11 cellular contexts compared by ENCODE assay signal in the genomic region with DNA sequence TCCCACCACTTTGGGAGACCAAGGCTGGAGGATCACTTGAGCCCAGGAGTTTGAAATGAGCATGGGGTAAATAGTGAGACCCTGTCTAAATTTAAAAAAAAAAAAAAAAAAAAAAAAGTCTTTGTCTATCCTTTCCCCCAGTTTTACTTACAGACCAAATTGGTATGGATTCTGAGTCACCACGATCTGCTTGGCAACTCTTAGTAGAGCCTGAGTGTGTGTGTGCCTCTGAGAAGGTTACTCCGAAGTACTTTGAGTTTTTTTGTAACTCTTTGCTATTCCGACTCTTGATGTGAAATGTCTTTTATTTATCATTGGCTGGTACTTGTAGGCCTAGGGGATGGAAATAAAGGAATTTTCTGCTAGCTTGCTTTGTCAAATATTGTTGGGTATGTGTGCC.
"Had no signal": no experiment of that assay in that cellular context is flagged by ENCODE, and none has a peak within 500 bp of the region (broad histone marks: within the 10 kb centered on the region; RNA-seq: fewer than 3 reads in every experiment).

No MANE protein-coding gene starts in this region.

- H3K27me3 Mint-ChIP-seq: activated naive CD4-positive, alpha-beta T cell treated with anti-CD3 and anti-CD28 coated beads, Interleukin-2, amount 50 U/mL, for 24 hours had no signal

- H3K9me3 ChIP-seq: esophagus squamous epithelium, right atrium auricular region, tibial artery, vagina had no signal

- H3K27ac Mint-ChIP-seq: activated naive CD4-positive, alpha-beta T cell treated with anti-CD3 and anti-CD28 coated beads, Interleukin-2, amount 50 U/mL, for 24 hours; activated T-helper 2 cell treated with anti-CD3 and anti-CD28 coated beads, Interferon-gamma antibody, Interleukin-2, Interleukin-4, amounts not matched to agents 10 μg/mL and 5 μg/mL and 100 μg/mL, durations not matched to agents 14 hours and 24 hours and 36 hours had no signal

- H3K27me3 ChIP-seq: esophagus squamous epithelium, hepatocyte, right atrium auricular region, tibial artery, vagina had no signal

- H3K4me3 ChIP-seq: esophagus squamous epithelium, hepatocyte, right atrium auricular region, smooth muscle cell, tibial artery, vagina had no signal

- H3K9me3 Mint-ChIP-seq: activated naive CD4-positive, alpha-beta T cell treated with anti-CD3 and anti-CD28 coated beads, Interleukin-2, amount 50 U/mL, for 24 hours; activated T-helper 2 cell treated with anti-CD3 and anti-CD28 coated beads, Interferon-gamma antibody, Interleukin-2, Interleukin-4, amounts not matched to agents 10 μg/mL and 5 μg/mL and 100 μg/mL, durations not matched to agents 14 hours and 24 hours and 36 hours had no signal

- ATAC-seq: activated CD4-positive, CD25-positive, alpha-beta regulatory T cell treated with anti-CD3 and anti-CD28 coated beads, Interleukin-2, amount 50 U/mL, for 24 hours had no signal

- H3K27ac ChIP-seq: esophagus squamous epithelium, hepatocyte, parathyroid adenoma, right atrium auricular region, tibial artery, vagina had no signal

- H3K4me1 ChIP-seq: parathyroid adenoma, right atrium auricular region, tibial artery, vagina had no signal

- DNase-seq: esophagus squamous epithelium, T-helper 2 cell, tibial artery had no signal

- H3K4me3 Mint-ChIP-seq: activated naive CD4-positive, alpha-beta T cell treated with anti-CD3 and anti-CD28 coated beads, Interleukin-2, amount 50 U/mL, for 24 hours had no signal
